Comparison of ENCODE assay signal across 1 cellular context in the genomic region with DNA sequence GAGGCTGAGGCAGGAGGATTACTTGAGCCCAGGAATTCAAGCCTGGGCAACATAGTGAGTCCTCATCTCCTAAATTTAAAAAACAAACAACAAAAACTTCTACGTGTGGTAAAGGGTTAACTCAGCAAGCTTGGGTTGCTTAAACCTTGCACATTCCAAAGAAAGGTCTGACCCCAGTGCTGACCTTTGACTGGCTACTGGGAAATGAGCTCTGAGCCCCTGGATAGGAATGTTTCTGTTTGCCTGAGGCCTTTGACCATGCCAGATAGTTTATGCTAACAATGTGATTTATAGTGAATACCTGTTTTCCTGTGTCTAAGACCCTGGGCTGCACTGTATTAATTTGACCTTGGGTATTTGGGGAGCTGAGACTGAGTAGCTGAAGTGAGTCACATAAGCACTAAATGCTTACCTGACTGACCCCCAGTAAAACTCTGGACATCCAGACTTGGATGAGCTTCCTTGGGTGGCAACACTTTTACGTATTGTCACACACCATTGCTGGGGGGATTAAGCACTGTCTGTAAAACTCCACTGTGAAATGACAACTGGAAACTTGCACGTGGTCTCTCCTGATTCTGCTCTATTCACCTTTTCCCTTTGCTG.
TF ChIP-seq lines count a peak whose summit lies in the region.

No MANE protein-coding gene starts in this region.

TF ChIP-seq in HepG2, 621 proteins besides CTCF, POLR2A, EP300 and RAD21 (continued from another document and continues in another):
- TF ChIP-seq YY1 (IDR thresholded peaks at IDR 0.05; ENCODE audit: insufficient read depth, insufficient replicate concordance, low read depth, low read length) = no peak
- peak; percentile 21; the same call in 1 of the 2 replicates for TF ChIP-seq SIX1 (CRISPR knock-in tag; IDR thresholded peaks at IDR 0.05; ENCODE audit: borderline replicate concordance)
- no peak for TF ChIP-seq HMGA1 (CRISPR knock-in tag; conservative IDR thresholded peaks at IDR 0.05)
- no peak for TF ChIP-seq ZNF780A (CRISPR knock-in tag; IDR thresholded peaks at IDR 0.05)
- TF ChIP-seq KLF6 (CRISPR knock-in tag; IDR thresholded peaks at IDR 0.05) = peak; percentile 57; the same call in 1 of the 2 replicates
- TF ChIP-seq CEBPG (CRISPR knock-in tag; IDR thresholded peaks at IDR 0.05) = peak; percentile 92
- TF ChIP-seq ZNF747 (CRISPR knock-in tag; IDR thresholded peaks at IDR 0.05; ENCODE audit: borderline replicate concordance) = peak; percentile 76; the same call in 1 of the 2 replicates
- TF ChIP-seq, protein P1, sequence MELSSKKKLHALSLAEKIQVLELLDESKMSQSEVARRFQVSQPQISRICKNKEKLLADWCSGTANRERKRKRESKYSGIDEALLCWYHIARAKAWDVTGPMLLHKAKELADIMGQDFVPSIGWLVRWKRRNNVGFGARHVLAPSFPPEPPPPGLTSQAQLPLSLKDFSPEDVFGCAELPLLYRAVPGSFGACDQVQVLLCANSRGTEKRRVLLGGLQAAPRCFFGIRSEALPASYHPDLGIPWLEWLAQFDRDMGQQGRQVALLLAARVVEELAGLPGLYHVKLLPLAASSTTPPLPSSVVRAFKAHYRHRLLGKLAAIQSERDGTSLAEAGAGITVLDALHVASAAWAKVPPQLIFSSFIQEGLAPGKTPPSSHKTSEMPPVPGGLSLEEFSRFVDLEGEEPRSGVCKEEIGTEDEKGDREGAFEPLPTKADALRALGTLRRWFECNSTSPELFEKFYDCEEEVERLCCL (CRISPR knock-in tag; IDR thresholded peaks at IDR 0.05; ENCODE audit: borderline replicate concordance) = no peak; the same call in 1 of the 2 replicates
- TF ChIP-seq HNRNPLL (IDR thresholded peaks at IDR 0.05; ENCODE audit: low read depth, low read length, poor library complexity, severe bottlenecking) = no peak
- TF ChIP-seq PPARG (CRISPR knock-in tag; conservative IDR thresholded peaks at IDR 0.05) = peak; percentile 92
- TF ChIP-seq NFIC (IDR thresholded peaks at IDR 0.05; ENCODE audit: low read length) = peak; percentile 80
- TF ChIP-seq SNAPC2 (CRISPR knock-in tag; IDR thresholded peaks at IDR 0.05) = no peak
- TF ChIP-seq ZNF768 (CRISPR knock-in tag; IDR thresholded peaks at IDR 0.05) = no peak
- no peak for TF ChIP-seq KMT2A (CRISPR knock-in tag; IDR thresholded peaks at IDR 0.05)
- no peak for TF ChIP-seq ZFX (CRISPR knock-in tag; IDR thresholded peaks at IDR 0.05; ENCODE audit: low read depth)
- TF ChIP-seq ZBTB7B (CRISPR knock-in tag; IDR thresholded peaks at IDR 0.05) = peak; percentile 91
- TF ChIP-seq PRMT3 (CRISPR knock-in tag; IDR thresholded peaks at IDR 0.05; ENCODE audit: borderline replicate concordance, low read depth) = no peak
- peak; percentile 68 for TF ChIP-seq KAT8 (CRISPR knock-in tag; IDR thresholded peaks at IDR 0.05)
- no peak for TF ChIP-seq SETDB1 (CRISPR knock-in tag; IDR thresholded peaks at IDR 0.05; ENCODE audit: borderline replicate concordance)
- TF ChIP-seq NFYB (CRISPR knock-in tag; IDR thresholded peaks at IDR 0.05) = no peak
- no peak for TF ChIP-seq RBM22 (optimal IDR thresholded peaks at IDR 0.05; ENCODE audit: low read length)
- TF ChIP-seq, protein P2, sequence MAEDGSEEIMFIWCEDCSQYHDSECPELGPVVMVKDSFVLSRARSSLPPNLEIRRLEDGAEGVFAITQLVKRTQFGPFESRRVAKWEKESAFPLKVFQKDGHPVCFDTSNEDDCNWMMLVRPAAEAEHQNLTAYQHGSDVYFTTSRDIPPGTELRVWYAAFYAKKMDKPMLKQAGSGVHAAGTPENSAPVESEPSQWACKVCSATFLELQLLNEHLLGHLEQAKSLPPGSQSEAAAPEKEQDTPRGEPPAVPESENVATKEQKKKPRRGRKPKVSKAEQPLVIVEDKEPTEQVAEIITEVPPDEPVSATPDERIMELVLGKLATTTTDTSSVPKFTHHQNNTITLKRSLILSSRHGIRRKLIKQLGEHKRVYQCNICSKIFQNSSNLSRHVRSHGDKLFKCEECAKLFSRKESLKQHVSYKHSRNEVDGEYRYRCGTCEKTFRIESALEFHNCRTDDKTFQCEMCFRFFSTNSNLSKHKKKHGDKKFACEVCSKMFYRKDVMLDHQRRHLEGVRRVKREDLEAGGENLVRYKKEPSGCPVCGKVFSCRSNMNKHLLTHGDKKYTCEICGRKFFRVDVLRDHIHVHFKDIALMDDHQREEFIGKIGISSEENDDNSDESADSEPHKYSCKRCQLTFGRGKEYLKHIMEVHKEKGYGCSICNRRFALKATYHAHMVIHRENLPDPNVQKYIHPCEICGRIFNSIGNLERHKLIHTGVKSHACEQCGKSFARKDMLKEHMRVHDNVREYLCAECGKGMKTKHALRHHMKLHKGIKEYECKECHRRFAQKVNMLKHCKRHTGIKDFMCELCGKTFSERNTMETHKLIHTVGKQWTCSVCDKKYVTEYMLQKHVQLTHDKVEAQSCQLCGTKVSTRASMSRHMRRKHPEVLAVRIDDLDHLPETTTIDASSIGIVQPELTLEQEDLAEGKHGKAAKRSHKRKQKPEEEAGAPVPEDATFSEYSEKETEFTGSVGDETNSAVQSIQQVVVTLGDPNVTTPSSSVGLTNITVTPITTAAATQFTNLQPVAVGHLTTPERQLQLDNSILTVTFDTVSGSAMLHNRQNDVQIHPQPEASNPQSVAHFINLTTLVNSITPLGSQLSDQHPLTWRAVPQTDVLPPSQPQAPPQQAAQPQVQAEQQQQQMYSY (CRISPR knock-in tag; IDR thresholded peaks at IDR 0.05) = no peak
- peak; percentile 99 for TF ChIP-seq HMG20B (CRISPR knock-in tag; conservative IDR thresholded peaks at IDR 0.05)
- TF ChIP-seq U2AF1 (optimal IDR thresholded peaks at IDR 0.05; ENCODE audit: low read depth, low read length) = no peak
- TF ChIP-seq MXD4 (CRISPR knock-in tag; IDR thresholded peaks at IDR 0.05) = no peak
- TF ChIP-seq ZNF572 (CRISPR knock-in tag; IDR thresholded peaks at IDR 0.05) = no peak
- TF ChIP-seq, protein P3, sequence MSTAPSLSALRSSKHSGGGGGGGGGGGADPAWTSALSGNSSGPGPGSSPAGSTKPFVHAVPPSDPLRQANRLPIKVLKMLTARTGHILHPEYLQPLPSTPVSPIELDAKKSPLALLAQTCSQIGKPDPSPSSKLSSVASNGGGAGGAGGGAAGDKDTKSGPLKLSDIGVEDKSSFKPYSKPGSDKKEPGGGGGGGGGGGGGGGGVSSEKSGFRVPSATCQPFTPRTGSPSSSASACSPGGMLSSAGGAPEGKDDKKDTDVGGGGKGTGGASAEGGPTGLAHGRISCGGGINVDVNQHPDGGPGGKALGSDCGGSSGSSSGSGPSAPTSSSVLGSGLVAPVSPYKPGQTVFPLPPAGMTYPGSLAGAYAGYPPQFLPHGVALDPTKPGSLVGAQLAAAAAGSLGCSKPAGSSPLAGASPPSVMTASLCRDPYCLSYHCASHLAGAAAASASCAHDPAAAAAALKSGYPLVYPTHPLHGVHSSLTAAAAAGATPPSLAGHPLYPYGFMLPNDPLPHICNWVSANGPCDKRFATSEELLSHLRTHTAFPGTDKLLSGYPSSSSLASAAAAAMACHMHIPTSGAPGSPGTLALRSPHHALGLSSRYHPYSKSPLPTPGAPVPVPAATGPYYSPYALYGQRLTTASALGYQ (CRISPR knock-in tag; IDR thresholded peaks at IDR 0.05) = peak; percentile 93
- TF ChIP-seq NFKB2 (CRISPR knock-in tag; IDR thresholded peaks at IDR 0.05; ENCODE audit: borderline replicate concordance) = no peak
- TF ChIP-seq MEF2D (CRISPR knock-in tag; IDR thresholded peaks at IDR 0.05) = peak; percentile 94
- peak; percentile 95 for TF ChIP-seq TBX2 (CRISPR knock-in tag; IDR thresholded peaks at IDR 0.05; ENCODE audit: borderline replicate concordance)
- TF ChIP-seq U2AF2 (IDR thresholded peaks at IDR 0.05; ENCODE audit: low read depth, low read length) = no peak
- TF ChIP-seq FOXO1 (CRISPR knock-in tag; IDR thresholded peaks at IDR 0.05) = peak; percentile 85
- TF ChIP-seq TBL1XR1 (IDR thresholded peaks at IDR 0.05; ENCODE audit: borderline replicate concordance, low read length, partially characterized antibody) = peak; percentile 66
- no peak for TF ChIP-seq AKAP8 (CRISPR knock-in tag; IDR thresholded peaks at IDR 0.05)
- TF ChIP-seq NFE2 (CRISPR knock-in tag; IDR thresholded peaks at IDR 0.05) = no peak
- TF ChIP-seq ZNF468 (CRISPR knock-in tag; IDR thresholded peaks at IDR 0.05) = no peak
- no peak for TF ChIP-seq FIP1L1 (IDR thresholded peaks at IDR 0.05; ENCODE audit: borderline replicate concordance, insufficient read depth, low read depth, low read length)
- TF ChIP-seq, protein P4, sequence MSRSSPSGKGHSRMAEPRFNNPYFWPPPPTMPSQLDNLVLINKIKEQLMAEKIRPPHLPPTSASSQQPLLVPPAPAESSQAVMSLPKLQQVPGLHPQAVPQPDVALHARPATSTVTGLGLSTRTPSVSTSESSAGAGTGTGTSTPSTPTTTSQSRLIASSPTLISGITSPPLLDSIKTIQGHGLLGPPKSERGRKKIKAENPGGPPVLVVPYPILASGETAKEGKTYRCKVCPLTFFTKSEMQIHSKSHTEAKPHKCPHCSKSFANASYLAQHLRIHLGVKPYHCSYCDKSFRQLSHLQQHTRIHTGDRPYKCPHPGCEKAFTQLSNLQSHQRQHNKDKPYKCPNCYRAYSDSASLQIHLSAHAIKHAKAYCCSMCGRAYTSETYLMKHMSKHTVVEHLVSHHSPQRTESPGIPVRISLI (CRISPR knock-in tag; IDR thresholded peaks at IDR 0.05; ENCODE audit: borderline replicate concordance) = peak; percentile 30; the same call in 1 of the 2 replicates
- TF ChIP-seq ZC3H4 (CRISPR knock-in tag; IDR thresholded peaks at IDR 0.05; ENCODE audit: borderline replicate concordance) = no peak
- no peak for TF ChIP-seq IRX3 (CRISPR knock-in tag; IDR thresholded peaks at IDR 0.05; ENCODE audit: borderline replicate concordance, low read depth)
- TF ChIP-seq ZNF124 (CRISPR knock-in tag; IDR thresholded peaks at IDR 0.05) = no peak
- peak; percentile 47 for TF ChIP-seq MAFF (IDR thresholded peaks at IDR 0.05; ENCODE audit: low read depth, low read length)
- TF ChIP-seq, protein P5, sequence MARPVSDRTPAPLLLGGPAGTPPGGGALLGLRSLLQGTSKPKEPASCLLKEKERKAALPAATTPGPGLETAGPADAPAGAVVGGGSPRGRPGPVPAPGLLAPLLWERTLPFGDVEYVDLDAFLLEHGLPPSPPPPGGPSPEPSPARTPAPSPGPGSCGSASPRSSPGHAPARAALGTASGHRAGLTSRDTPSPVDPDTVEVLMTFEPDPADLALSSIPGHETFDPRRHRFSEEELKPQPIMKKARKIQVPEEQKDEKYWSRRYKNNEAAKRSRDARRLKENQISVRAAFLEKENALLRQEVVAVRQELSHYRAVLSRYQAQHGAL (CRISPR knock-in tag; IDR thresholded peaks at IDR 0.05; ENCODE audit: not compliant biosample characterization) = no peak
- TF ChIP-seq SMYD3 (CRISPR knock-in tag; IDR thresholded peaks at IDR 0.05) = peak; percentile 52; the same call in 1 of the 2 replicates
- TF ChIP-seq ZNF432 (CRISPR knock-in tag; IDR thresholded peaks at IDR 0.05; ENCODE audit: borderline replicate concordance) = no peak
- no peak for TF ChIP-seq PHF20 (CRISPR knock-in tag; IDR thresholded peaks at IDR 0.05)
- TF ChIP-seq PAF1 (CRISPR knock-in tag; IDR thresholded peaks at IDR 0.05) = no peak
- TF ChIP-seq ZNF331 (CRISPR knock-in tag; IDR thresholded peaks at IDR 0.05) = peak; percentile 77
- no peak for TF ChIP-seq ZNF616 (CRISPR knock-in tag; IDR thresholded peaks at IDR 0.05; ENCODE audit: low read depth)
- peak; percentile 88 for TF ChIP-seq NR2C2 (CRISPR knock-in tag; IDR thresholded peaks at IDR 0.05; ENCODE audit: borderline replicate concordance)
- TF ChIP-seq ZNF180 (CRISPR knock-in tag; IDR thresholded peaks at IDR 0.05; ENCODE audit: borderline replicate concordance, low read depth) = no peak
- TF ChIP-seq, protein P6, sequence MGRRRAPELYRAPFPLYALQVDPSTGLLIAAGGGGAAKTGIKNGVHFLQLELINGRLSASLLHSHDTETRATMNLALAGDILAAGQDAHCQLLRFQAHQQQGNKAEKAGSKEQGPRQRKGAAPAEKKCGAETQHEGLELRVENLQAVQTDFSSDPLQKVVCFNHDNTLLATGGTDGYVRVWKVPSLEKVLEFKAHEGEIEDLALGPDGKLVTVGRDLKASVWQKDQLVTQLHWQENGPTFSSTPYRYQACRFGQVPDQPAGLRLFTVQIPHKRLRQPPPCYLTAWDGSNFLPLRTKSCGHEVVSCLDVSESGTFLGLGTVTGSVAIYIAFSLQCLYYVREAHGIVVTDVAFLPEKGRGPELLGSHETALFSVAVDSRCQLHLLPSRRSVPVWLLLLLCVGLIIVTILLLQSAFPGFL (CRISPR knock-in tag; IDR thresholded peaks at IDR 0.05) = no peak
- TF ChIP-seq ZBTB8A (CRISPR knock-in tag; IDR thresholded peaks at IDR 0.05; ENCODE audit: borderline replicate concordance, low read depth) = no peak
- peak; percentile 80; the same call in 1 of the 2 replicates for TF ChIP-seq GATA4 (IDR thresholded peaks at IDR 0.05; ENCODE audit: borderline replicate concordance, low read depth)
- TF ChIP-seq ZMYM2 (CRISPR knock-in tag; IDR thresholded peaks at IDR 0.05) = no peak
- TF ChIP-seq TAF1 (CRISPR knock-in tag; IDR thresholded peaks at IDR 0.05) = no peak
- no peak for TF ChIP-seq ATM (IDR thresholded peaks at IDR 0.05; ENCODE audit: borderline replicate concordance)
